ENCODE assay signal across 8 cellular contexts in the genomic region with DNA sequence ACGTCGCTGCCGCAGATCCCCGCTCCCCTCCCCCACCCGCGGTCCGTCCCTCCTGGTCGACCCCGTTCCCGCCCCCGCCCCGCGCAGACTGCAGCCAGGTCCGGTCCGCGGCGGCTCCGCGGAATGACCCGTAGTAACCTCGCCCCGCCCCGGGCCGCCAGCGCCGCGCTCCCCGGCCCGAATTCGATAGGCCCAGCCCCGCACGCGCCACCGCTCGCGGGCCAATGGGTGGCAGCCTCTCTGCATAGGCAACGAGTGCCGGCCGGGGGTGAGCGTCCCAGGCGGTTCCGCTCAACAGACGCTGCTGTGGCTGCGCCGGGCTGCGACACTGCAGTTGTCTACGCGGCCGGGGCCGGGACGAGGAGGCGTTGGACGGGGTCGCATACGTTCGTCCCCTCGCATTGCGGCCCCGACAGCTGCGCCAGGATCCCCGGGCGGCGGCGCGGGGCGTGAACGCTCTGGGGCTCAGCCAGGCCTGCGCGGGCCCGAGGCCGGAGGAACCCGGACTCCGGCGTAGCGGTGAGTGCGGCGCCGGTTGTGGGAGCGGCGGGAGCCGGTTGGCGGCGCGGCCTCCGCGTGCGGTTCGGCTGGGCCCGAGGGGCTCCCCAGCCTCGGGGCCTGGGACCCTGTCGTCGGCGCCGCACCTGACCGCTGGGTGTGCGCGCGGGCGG. TPM values are rescaled to one million over a fixed set of nuclear protein-coding genes. Genes with fewer than 3 reads are reported as not detected.
DNase-seq lines count a peak whose midpoint lies in the region; ATAC-seq and TF ChIP-seq lines count a peak whose summit lies in the region.

A gene (plus strand): TSS at position 297 of the 671 bp plus-strand sequence. CDS start 47,737 bp downstream, outside the sequence.

- no peaks in the 10 kb centered on the region for H3K9me3 ChIP-seq in T-helper 17 cell (ENCODE audit: control insufficient read depth, low read length, poor library complexity, severe bottlenecking)
- no peaks in the 10 kb centered on the region for H3K9me3 ChIP-seq in left ventricle myocardium inferior (replicated peaks)
- H3K9me3 ChIP-seq in prostate gland, result no peaks in the 10 kb centered on the region

- H3K4me3 ChIP-seq in left ventricle myocardium inferior, result peak within 1 kb of the TSS; percentile 89
- peak within 1 kb of the TSS; percentile 96 to 99 for H3K4me3 ChIP-seq in prostate gland

- TF ChIP-seq CTCF in left ventricle myocardium inferior (IDR thresholded peaks at IDR 0.05; ENCODE audit: borderline replicate concordance) (no peak), prostate gland (IDR thresholded peaks at IDR 0.05) (peak in 1 of 4 experiments; percentile 31)

- under 1% methylated on average over 44 of the region's 99 CpGs for WGBS in prostate gland

- TF ChIP-seq POLR2A in GM15510 (IDR thresholded peaks at IDR 0.05; ENCODE audit: borderline replicate concordance, extremely low read depth, insufficient read length) (peak; percentile 99), prostate gland (IDR thresholded peaks at IDR 0.05) (peak; percentile 100)

- H3K4me1 Mint-ChIP-seq in T-helper 17 cell, result peaks cover 15% of the 10 kb centered on the region

- H3K4me1 ChIP-seq in left ventricle myocardium inferior, result peaks cover 66% of the 10 kb centered on the region
- H3K4me1 ChIP-seq in prostate gland (replicated peaks), result no peaks in the 10 kb centered on the region

- ATAC-seq in HG02870 (IDR thresholded peaks at IDR 0.05; ENCODE audit: unreplicated experiment) (peak; percentile 96), T-helper 17 cell (peak; percentile 99)

- no peaks in the 10 kb centered on the region for H3K27me3 ChIP-seq in left ventricle myocardium inferior (ENCODE audit: low read depth)
- H3K27me3 ChIP-seq in prostate gland (replicated peaks; ENCODE audit: insufficient read depth), result no peaks in the 10 kb centered on the region

- intact Hi-C loops in left ventricle myocardium inferior (cut with micrococcal nuclease), result loop anchor here (5.0 kb wide), 2 partner anchors 41 to 154 kb away; no protein-coding TSS in a partner anchor
- intact Hi-C loops in prostate gland (cut with DNase I), result no loop called here

- peak within 1 kb of the TSS; percentile 92 for H3K27ac Mint-ChIP-seq in T-helper 17 cell

- H3K27me3 Mint-ChIP-seq in T-helper 17 cell, result peaks cover 8% of the 10 kb centered on the region

- H3K36me3 Mint-ChIP-seq in T-helper 17 cell (ENCODE audit: low read depth), result no peaks in the 10 kb centered on the region

- H3K27ac ChIP-seq in left ventricle myocardium inferior (replicated peaks) (peak within 1 kb of the TSS; percentile 98), prostate gland (peak within 1 kb of the TSS; percentile 80 to 92)

- H3K4me3 Mint-ChIP-seq in T-helper 17 cell, result peak within 1 kb of the TSS; percentile 88

- DNase-seq in NCI-H1694 (lab: John Stamatoyannopoulos, UW) (peak; percentile 86), T-helper 17 cell (peak; percentile 81 to 89 (median 85)), amygdala (lab: John Stamatoyannopoulos, UW) (peak; percentile 58 to 99 (median 94)), left ventricle myocardium inferior (peak; percentile 99), prostate gland (ENCODE audit: low spot score) (peak; percentile 97), ureter (ENCODE audit: low spot score) (peak; percentile 96)

- H3K36me3 ChIP-seq in left ventricle myocardium inferior (no peaks in the 10 kb centered on the region), prostate gland (no peaks in the 10 kb centered on the region)

RNA-seq across cellular contexts. Expression of the gene that starts here (rescaled TPM):
- 10 to 100 TPM; 56.2 to 65.7 TPM for total RNA-seq in T-helper 17 cell
- 50.1 TPM for total RNA-seq in left ventricle myocardium inferior
- total RNA-seq in prostate gland, result 100 to 1,000 TPM in 1 of 2 donors, 10 to 100 TPM in 1; 77.1 to 124 TPM
- total RNA-seq in ureter, result 124 TPM

Comparison
In these comparisons a context has a peak if more than half of its experiments do, and no peak if none do; other contexts are left out.
1. Peak in every context shown above with its lines: DNase-seq, ATAC-seq, H3K4me3 ChIP-seq and H3K27ac ChIP-seq.